16 cellular contexts compared by ENCODE assay signal in the genomic region with DNA sequence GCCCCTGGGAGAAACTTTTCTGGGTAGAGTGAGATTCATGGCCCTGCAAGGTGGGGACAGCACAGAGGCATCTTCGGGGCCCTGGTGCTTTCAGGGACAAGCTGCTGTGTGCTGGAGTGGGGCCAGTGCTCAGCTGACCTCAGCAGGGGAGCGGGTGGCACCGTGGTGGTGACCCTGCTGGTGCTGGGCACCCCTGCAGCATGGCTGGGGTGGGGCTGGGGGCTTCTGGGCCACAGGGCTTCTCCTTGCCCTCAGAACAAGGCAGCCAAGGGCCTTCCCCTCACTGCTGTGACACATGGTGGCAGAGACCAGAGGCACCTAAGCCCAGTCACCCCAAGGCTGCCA. TPM values are rescaled to one million over a fixed set of nuclear protein-coding genes. Genes with fewer than 3 reads are reported as not detected.
A peak's percentile ranks its signal among the peaks of the same experiment; 100 is the strongest.
DNase-seq lines count a peak whose midpoint lies in the region; ATAC-seq, FAIRE-seq and TF ChIP-seq lines count a peak whose summit lies in the region.
"Had no signal": no experiment of that assay in that cellular context is flagged by ENCODE, and none has a peak within 500 bp of the region (broad histone marks: within the 10 kb centered on the region; RNA-seq: fewer than 3 reads in every experiment).

No MANE protein-coding gene starts in this region.

- H3K9ac ChIP-seq in keratinocyte (ENCODE audit: control insufficient read depth, extremely low read depth, insufficient read depth, low read length): no peak overlapping the region

- no peak for ATAC-seq in heart left ventricle
- ATAC-seq in Panc1: no peak
- ATAC-seq in GM21528 (IDR thresholded peaks at IDR 0.05; ENCODE audit: low FRiP score, unreplicated experiment): no peak
- ATAC-seq in GM21717 (IDR thresholded peaks at IDR 0.05; ENCODE audit: unreplicated experiment): no peak
- ATAC-seq: stimulated activated naive CD8-positive, alpha-beta T cell treated with anti-CD3 and anti-CD28 coated beads, Interleukin-15, amount 100 ng/mL, for 72 hours had no signal

- H3K27ac ChIP-seq in heart left ventricle: no peak overlapping the region
- no peak overlapping the region for H3K27ac ChIP-seq in right atrium auricular region
- H3K27ac ChIP-seq in Panc1 (ENCODE audit: low read length): peak overlapping the region; percentile 94
- H3K27ac ChIP-seq in keratinocyte (ENCODE audit: control insufficient read depth, insufficient read depth, low read length): peak overlapping the region; percentile 20
- no peak overlapping the region for H3K27ac ChIP-seq in spleen

- TF ChIP-seq CTCF in heart left ventricle (IDR thresholded peaks at IDR 0.05) (no peak), right atrium auricular region (IDR thresholded peaks at IDR 0.05) (no peak), Panc1 (IDR thresholded peaks at IDR 0.05) (no peak), keratinocyte (optimal IDR thresholded peaks at IDR 0.05 in 1 of 3, IDR thresholded peaks at IDR 0.05 in 1 of 3, conservative IDR thresholded peaks at IDR 0.05 in 1 of 3; ENCODE audit: extremely low read depth in 1 of 3, insufficient read depth in 2 of 3, low read length in 3 of 3) (no peak), spleen (IDR thresholded peaks at IDR 0.05 in 8 of 11, conservative IDR thresholded peaks at IDR 0.05 in 3 of 11) (no peak)

- H3K4me1 ChIP-seq in heart left ventricle: peaks cover 2 to 25% (median 12%) of the 10 kb centered on the region in 12 donors
- peaks cover 0 to 39% of the 10 kb centered on the region in 2 donors for H3K4me1 ChIP-seq in right atrium auricular region
- peaks cover 77% of the 10 kb centered on the region for H3K4me1 ChIP-seq in Panc1 (ENCODE audit: control insufficient read depth, insufficient read depth, low read length)
- peaks cover 49% of the 10 kb centered on the region for H3K4me1 ChIP-seq in keratinocyte (ENCODE audit: control insufficient read depth, extremely low read depth, insufficient read depth, low read length)
- H3K4me1 ChIP-seq in spleen: peaks cover 0 to 25% (median 4%) of the 10 kb centered on the region in 6 donors

- intact Hi-C loops in heart left ventricle (cut with DNase I) (no loop called here), Panc1 (cut with micrococcal nuclease; ENCODE audit: unreplicated experiment) (no loop called here), spleen (cut with DNase I; ENCODE audit: low total_unique reads) (no loop called here)
- intact Hi-C loops in activated CD4-positive, alpha-beta T cell treated with anti-CD3 and anti-CD28 coated beads, Interleukin-2, amount 10 ng/mL, durations not matched to agents 24 days and 14 days (cut with micrococcal nuclease): no loop called here

- no peak for TF ChIP-seq POLR2A in heart left ventricle (IDR thresholded peaks at IDR 0.05)
- no peak for TF ChIP-seq POLR2A in spleen (IDR thresholded peaks at IDR 0.05)

- H4K20me1 ChIP-seq in keratinocyte (ENCODE audit: control insufficient read depth, extremely low read depth, insufficient read depth, low read length): no peaks in the 10 kb centered on the region

- WGBS in heart left ventricle, 4 donors: 71 to 84% (median 81%) methylated on average over 3 of the region's 3 CpGs
- 87 to 92% (median 89%) methylated on average over 2 to 3 of the region's 3 CpGs for WGBS in spleen, 5 donors

- dilution Hi-C loops in keratinocyte (cut with MboI; ENCODE audit: extremely low pct_ligation_motif_present, low sequenced_read_pairs): no loop called here

- CTCF ChIA-PET in Panc1 (lab: Charles Lee): no interaction called here

- H3K27me3 Mint-ChIP-seq in activated CD4-positive, alpha-beta T cell treated with anti-CD3 and anti-CD28 coated beads, Interleukin-2, amount 10 ng/mL, durations not matched to agents 24 days and 14 days: no peaks in the 10 kb centered on the region
- H3K27me3 Mint-ChIP-seq: activated CD4-positive, alpha-beta memory T cell treated with anti-CD3 and anti-CD28 coated beads for 36 hours; dendritic cell treated with granulocyte-macrophage colony-stimulating factor and Interleukin-4, amounts not matched to agents 40 ng/mL and 50 ng/mL, for 4 days; stimulated activated naive CD8-positive, alpha-beta T cell treated with anti-CD3 and anti-CD28 coated beads, Interleukin-15, amount 100 ng/mL, for 72 hours had no signal

- no peaks in the 10 kb centered on the region for H3K9me1 ChIP-seq in keratinocyte (ENCODE audit: control insufficient read depth, extremely low read depth, insufficient read depth, low read length)

- H3K36me3 Mint-ChIP-seq in activated CD4-positive, alpha-beta T cell treated with anti-CD3 and anti-CD28 coated beads, Interleukin-2, amount 10 ng/mL, durations not matched to agents 24 days and 14 days (ENCODE audit: low read depth): no peaks in the 10 kb centered on the region
- H3K36me3 Mint-ChIP-seq: activated CD4-positive, alpha-beta memory T cell treated with anti-CD3 and anti-CD28 coated beads for 36 hours had no signal

- H3K9me3 Mint-ChIP-seq in activated CD4-positive, alpha-beta T cell treated with anti-CD3 and anti-CD28 coated beads, Interleukin-2, amount 10 ng/mL, durations not matched to agents 24 days and 14 days: no peaks in the 10 kb centered on the region
- H3K9me3 Mint-ChIP-seq: activated CD4-positive, alpha-beta memory T cell treated with anti-CD3 and anti-CD28 coated beads for 36 hours; dendritic cell treated with granulocyte-macrophage colony-stimulating factor and Interleukin-4, amounts not matched to agents 40 ng/mL and 50 ng/mL, for 4 days; stimulated activated naive CD8-positive, alpha-beta T cell treated with anti-CD3 and anti-CD28 coated beads, Interleukin-15, amount 100 ng/mL, for 72 hours had no signal

- no peak overlapping the region for H3K4me3 Mint-ChIP-seq in activated CD4-positive, alpha-beta T cell treated with anti-CD3 and anti-CD28 coated beads, Interleukin-2, amount 10 ng/mL, durations not matched to agents 24 days and 14 days
- H3K4me3 Mint-ChIP-seq: activated CD4-positive, alpha-beta memory T cell treated with anti-CD3 and anti-CD28 coated beads for 36 hours; dendritic cell treated with granulocyte-macrophage colony-stimulating factor and Interleukin-4, amounts not matched to agents 40 ng/mL and 50 ng/mL, for 4 days; stimulated activated naive CD8-positive, alpha-beta T cell treated with anti-CD3 and anti-CD28 coated beads, Interleukin-15, amount 100 ng/mL, for 72 hours had no signal

- no peak overlapping the region for H3K27ac Mint-ChIP-seq in activated CD4-positive, alpha-beta T cell treated with anti-CD3 and anti-CD28 coated beads, Interleukin-2, amount 10 ng/mL, durations not matched to agents 24 days and 14 days
- H3K27ac Mint-ChIP-seq: activated CD4-positive, alpha-beta memory T cell treated with anti-CD3 and anti-CD28 coated beads for 36 hours; dendritic cell treated with granulocyte-macrophage colony-stimulating factor and Interleukin-4, amounts not matched to agents 40 ng/mL and 50 ng/mL, for 4 days; stimulated activated naive CD8-positive, alpha-beta T cell treated with anti-CD3 and anti-CD28 coated beads, Interleukin-15, amount 100 ng/mL, for 72 hours had no signal

- no peak overlapping the region for H2AFZ ChIP-seq in keratinocyte (ENCODE audit: control insufficient read depth, low read length)

- peaks cover 0 to 23% (median 4%) of the 10 kb centered on the region in 9 donors for H3K36me3 ChIP-seq in heart left ventricle
- H3K36me3 ChIP-seq in right atrium auricular region: peaks cover 10% of the 10 kb centered on the region
- H3K36me3 ChIP-seq in Panc1 (ENCODE audit: control insufficient read depth, insufficient read depth, low read length): no peaks in the 10 kb centered on the region
- no peaks in the 10 kb centered on the region for H3K36me3 ChIP-seq in keratinocyte (ENCODE audit: control insufficient read depth in 2 of 2, extremely low read depth in 1 of 2, insufficient read depth in 2 of 2, low read length in 2 of 2)
- peaks cover 0 to 70% (median 11%) of the 10 kb centered on the region in 6 donors for H3K36me3 ChIP-seq in spleen

- H3K4me2 ChIP-seq in keratinocyte (ENCODE audit: control insufficient read depth, extremely low read depth, insufficient read depth, low read depth, low read length): peak overlapping the region; percentile 27

- no TSS peak for BruUV-seq in Panc1 (replicated peaks; lab: Mats Ljungman, UMichigan)

- POLR2A ChIA-PET in Panc1 (lab: Charles Lee): no interaction called here

- no peaks in the 10 kb centered on the region for H3K27me3 ChIP-seq in heart left ventricle
- H3K27me3 ChIP-seq in right atrium auricular region: no peaks in the 10 kb centered on the region
- no peaks in the 10 kb centered on the region for H3K27me3 ChIP-seq in Panc1 (ENCODE audit: control insufficient read depth, insufficient read depth, low read length)
- H3K27me3 ChIP-seq in keratinocyte (ENCODE audit: control insufficient read depth, extremely low read depth, insufficient read depth, low read length): no peaks in the 10 kb centered on the region
- no peaks in the 10 kb centered on the region for H3K27me3 ChIP-seq in spleen (replicated peaks in 1 of 7)

- no peak overlapping the region for H3K4me3 ChIP-seq in heart left ventricle
- no peak overlapping the region for H3K4me3 ChIP-seq in right atrium auricular region
- no peak overlapping the region for H3K4me3 ChIP-seq in Panc1 (ENCODE audit: low read depth in 2 of 2, low read length in 2 of 2)
- H3K4me3 ChIP-seq in keratinocyte (ENCODE audit: control insufficient read depth in 2 of 3, extremely low read depth in 1 of 3, insufficient read depth in 2 of 3, low read depth in 1 of 3, low read length in 3 of 3): no peak overlapping the region
- no peak overlapping the region for H3K4me3 ChIP-seq in spleen

- in situ Hi-C loops in Panc1 (cut with HindIII; ENCODE audit: low pct_unique_long_range_greater_than_20kb, low sequenced_read_pairs): no loop called here

- FAIRE-seq in keratinocyte (lab: Jason Lieb, UNC): no peak
- FAIRE-seq: D721Med, small intestine had no signal

- no peaks in the 10 kb centered on the region for H3K4me1 Mint-ChIP-seq in activated CD4-positive, alpha-beta T cell treated with anti-CD3 and anti-CD28 coated beads, Interleukin-2, amount 10 ng/mL, durations not matched to agents 24 days and 14 days

- DNase-seq in heart left ventricle: peak in 3 of 5 donors; percentile 10 to 15 (median 14)
- no peak for DNase-seq in right atrium auricular region (ENCODE audit: low spot score)
- DNase-seq in Panc1 (ENCODE audit: low read depth, low spot score): no peak
- no peak for DNase-seq in keratinocyte (ENCODE audit: low read depth, low spot score)
- peak; percentile 53 for DNase-seq in spleen
- no peak for DNase-seq in activated CD4-positive, alpha-beta T cell treated with anti-CD3 and anti-CD28 coated beads, Interleukin-2, amount 10 ng/mL, durations not matched to agents 24 days and 14 days
- DNase-seq: activated CD4-positive, alpha-beta memory T cell treated with anti-CD3 and anti-CD28 coated beads for 36 hours; hypothalamus; NCI-H2029; RPMI8226; small intestine; stimulated activated naive CD8-positive, alpha-beta T cell treated with anti-CD3 and anti-CD28 coated beads, Interleukin-15, amount 100 ng/mL, for 72 hours had no signal

- H3K9me3 ChIP-seq in heart left ventricle (no peaks in the 10 kb centered on the region), right atrium auricular region (no peaks in the 10 kb centered on the region), Panc1 (ENCODE audit: control insufficient read depth, insufficient read depth, low read depth, low read length) (no peaks in the 10 kb centered on the region), keratinocyte (ENCODE audit: control insufficient read depth, low read depth, low read length) (no peaks in the 10 kb centered on the region), spleen (no peaks in the 10 kb centered on the region)

- peaks cover 8% of the 10 kb centered on the region for H3K79me2 ChIP-seq in keratinocyte (ENCODE audit: control insufficient read depth, insufficient read depth, low read length)

RNA-seq across cellular contexts. Expression of a gene that starts 24.9 kb away (rescaled TPM):
- total RNA-seq in heart left ventricle: 1 to 10 TPM; 1.9 to 3.7 (median 2.4) TPM
- polyA plus RNA-seq in heart left ventricle: 1 to 10 TPM; 1.6 to 9.2 TPM
- total RNA-seq in right atrium auricular region: 1 to 10 TPM; 2.6 to 4.7 TPM
- 12.2 TPM for total RNA-seq in Panc1 (2021; ENCODE audit: unreplicated experiment)
- polyA plus RNA-seq in Panc1 (2012; ENCODE audit: insufficient read length): 10.2 TPM
- 2.0 to 4.1 TPM (median 2.4 TPM) in 3 replicates for polyA plus RNA-seq in keratinocyte
- polyA plus RNA-seq in keratinocyte (2011; ENCODE audit: low read depth): 5.8 TPM
- 1.2 and 2.9 TPM in 2 replicates for polyA plus RNA-seq in keratinocyte (2011; cell fraction: cytosol; rRNA removed)
- 1.8 and 2.1 TPM in 2 replicates for polyA plus RNA-seq in keratinocyte (2011; cell fraction: nucleus; rRNA removed)
- polyA plus RNA-seq in keratinocyte (2012; ENCODE audit: low replicate concordance): 7.2 and 8.4 TPM in 2 replicates
- polyA minus RNA-seq in keratinocyte: 0.49 to 2.0 TPM (median 1.2 TPM) in 3 replicates
- polyA minus RNA-seq in keratinocyte (2011; cell fraction: cytosol; rRNA and poly(A)+ RNA removed): 11.3 TPM
- polyA minus RNA-seq in keratinocyte (2011; cell fraction: nucleus; rRNA and poly(A)+ RNA removed): 2.2 and 3.4 TPM in 2 replicates
- 1 to 10 TPM; 5.7 to 8.1 (median 7.9) TPM for total RNA-seq in spleen
- polyA plus RNA-seq in spleen: 10 to 100 TPM in 2 of 3 donors, 1 to 10 TPM in 1; 7.7 to 10.4 (median 10.1) TPM
- 21.1 and 21.4 TPM in 2 replicates for total RNA-seq in activated CD4-positive, alpha-beta T cell treated with anti-CD3 and anti-CD28 coated beads, Interleukin-2, amount 10 ng/mL, durations not matched to agents 24 days and 14 days

RNA-seq across cellular contexts. Expression of a gene that starts 24.9 kb away (rescaled TPM):
- total RNA-seq in heart left ventricle: 10 to 100 TPM in 3 of 9 donors, 1 to 10 TPM in 6; 5.1 to 11.6 (median 7.7) TPM
- 1 to 10 TPM; 4.6 to 4.9 TPM for polyA plus RNA-seq in heart left ventricle
- total RNA-seq in right atrium auricular region: 1 to 10 TPM; 7.9 to 8.1 TPM
- 26.7 TPM for total RNA-seq in Panc1 (2021; ENCODE audit: unreplicated experiment)
- 22.5 TPM for polyA plus RNA-seq in Panc1 (2012; ENCODE audit: insufficient read length)
- 12.9 to 23.4 TPM (median 18.2 TPM) in 3 replicates for polyA plus RNA-seq in keratinocyte
- polyA plus RNA-seq in keratinocyte (2011; ENCODE audit: low read depth): 6.1 TPM
- polyA plus RNA-seq in keratinocyte (2011; cell fraction: cytosol; rRNA removed): 9.3 and 14.5 TPM in 2 replicates
- polyA plus RNA-seq in keratinocyte (2011; cell fraction: nucleus; rRNA removed): 32.8 and 44.8 TPM in 2 replicates
- polyA plus RNA-seq in keratinocyte (2012; ENCODE audit: low replicate concordance): 16.5 and 19.8 TPM in 2 replicates
- 26.9 to 120 TPM (median 32.7 TPM) in 3 replicates for polyA minus RNA-seq in keratinocyte
- polyA minus RNA-seq in keratinocyte (2011; cell fraction: cytosol; rRNA and poly(A)+ RNA removed): 13.6 TPM
- polyA minus RNA-seq in keratinocyte (2011; cell fraction: nucleus; rRNA and poly(A)+ RNA removed): 19.3 and 28.2 TPM in 2 replicates
- 10 to 100 TPM; 17.0 to 22.9 (median 18.8) TPM for total RNA-seq in spleen
- 10 to 100 TPM in 2 of 3 donors, 1 to 10 TPM in 1; 8.3 to 13.4 (median 10.8) TPM for polyA plus RNA-seq in spleen
- total RNA-seq in activated CD4-positive, alpha-beta T cell treated with anti-CD3 and anti-CD28 coated beads, Interleukin-2, amount 10 ng/mL, durations not matched to agents 24 days and 14 days: 20.0 and 23.4 TPM in 2 replicates

Comparison
In these comparisons a context has a peak if more than half of its experiments do, and no peak if none do; other contexts are left out.
1. DNase-seq: peak in heart left ventricle (3 of 5) and spleen (single experiment); none in right atrium auricular region (single experiment), Panc1 (single experiment), keratinocyte (single experiment) and activated CD4-positive, alpha-beta T cell treated with anti-CD3 and anti-CD28 coated beads, Interleukin-2, amount 10 ng/mL, durations not matched to agents 24 days and 14 days (single experiment).
2. H3K27ac ChIP-seq: peak in Panc1 (single experiment) and keratinocyte (single experiment); none in heart left ventricle (0 of 12), right atrium auricular region (0 of 2) and spleen (0 of 8).